Comparison of ENCODE assay signal across 21 cellular contexts in the genomic region with DNA sequence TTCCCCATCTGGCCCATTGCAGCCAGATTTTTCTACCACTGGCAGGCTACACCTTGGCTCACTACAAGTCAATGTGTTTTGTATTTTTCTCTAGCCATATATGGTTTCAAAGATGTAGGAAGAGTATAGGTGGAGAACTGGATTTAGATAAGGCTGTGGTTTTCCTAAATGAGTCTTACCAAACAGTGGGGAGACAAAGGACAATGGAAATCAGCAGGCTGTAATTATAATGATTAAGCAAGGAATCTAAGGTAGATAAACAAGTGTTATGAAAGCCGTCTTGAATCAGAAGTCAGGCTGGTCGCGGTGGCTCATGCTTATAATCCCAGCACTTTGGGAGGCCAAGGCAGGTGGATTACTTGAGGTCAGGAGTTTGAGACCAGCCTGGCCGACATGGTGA. TPM values are rescaled to one million over a fixed set of nuclear protein-coding genes. Genes with fewer than 3 reads are reported as not detected.
DNase-seq lines count a peak whose midpoint lies in the region; ATAC-seq and TF ChIP-seq lines count a peak whose summit lies in the region.
"Had no signal": no experiment of that assay in that cellular context is flagged by ENCODE, and none has a peak within 500 bp of the region (broad histone marks: within the 10 kb centered on the region; RNA-seq: fewer than 3 reads in every experiment).

No MANE protein-coding gene starts in this region.

- no TSS peak for BruUV-seq in PC-9 (replicated peaks; lab: Mats Ljungman, UMichigan)

- ATAC-seq in esophagus mucosa, result no peak
- no peak for ATAC-seq in HG02970 (IDR thresholded peaks at IDR 0.05; ENCODE audit: low FRiP score, unreplicated experiment)
- ATAC-seq: CD8-positive, alpha-beta T cell; K562 had no signal

- CTCF ChIA-PET in PC-9 (lab: Charles Lee), result no interaction called here

- intact Hi-C loops in PC-9 (cut with micrococcal nuclease; ENCODE audit: unreplicated experiment), result no loop called here

- H3K36me3 ChIP-seq in PC-9 (ENCODE audit: low read depth), result no peaks in the 10 kb centered on the region
- H3K36me3 ChIP-seq: BLaER1 treated with 17β-estradiol and CSF1 and Interleukin-3, amounts not matched to agents 10 nM and 100 nM; HAP-1 had no signal

- H3K4me1 ChIP-seq in PC-9 (replicated peaks; ENCODE audit: insufficient read depth), result peaks cover 41% of the 10 kb centered on the region
- H3K4me1 ChIP-seq: BLaER1 treated with 17β-estradiol and CSF1 and Interleukin-3, amounts not matched to agents 10 nM and 100 nM had no signal

- no peaks in the 10 kb centered on the region for H3K27me3 ChIP-seq in PC-9 (ENCODE audit: insufficient read depth, low read depth)

- no peak overlapping the region for H3K4me3 ChIP-seq in PC-9
- H3K4me3 ChIP-seq: BLaER1 treated with 17β-estradiol and CSF1 and Interleukin-3, amounts not matched to agents 10 nM and 100 nM; HAP-1; K562 had no signal

- DNase-seq in COR-L47 (lab: John Stamatoyannopoulos, UW) (peak; percentile 35), NCI-H146 (lab: John Stamatoyannopoulos, UW) (peak; percentile 45), PC-9 (peak in 1 of 2 experiments; percentile 98), endothelial cell (ENCODE audit: low spot score) (no peak), GOT3 (lab: John Stamatoyannopoulos, UW) (no peak)
- no peak for DNase-seq in stimulated activated CD4-positive, alpha-beta T cell treated with anti-CD3 and anti-CD28 coated beads, Interleukin-4, amount 100 ng/mL, for 4 hours
- DNase-seq: CD8-positive, alpha-beta T cell; DMS79; GDM1; IMR-90 had no signal

- no peaks in the 10 kb centered on the region for H3K9me3 ChIP-seq in PC-9 (ENCODE audit: insufficient read depth, low read depth)
- H3K9me3 ChIP-seq: BLaER1 treated with 17β-estradiol and CSF1 and Interleukin-3, amounts not matched to agents 10 nM and 100 nM; HAP-1 had no signal

- peaks cover 2% of the 10 kb centered on the region for H3K27me3 Mint-ChIP-seq in endothelial cell (ENCODE audit: unreplicated experiment)

- POLR2A ChIA-PET in PC-9 (lab: Charles Lee; ENCODE audit: unreplicated experiment), result no interaction called here

- H3K27ac Mint-ChIP-seq in endothelial cell (ENCODE audit: unreplicated experiment), result peak overlapping the region; percentile 82
- H3K27ac Mint-ChIP-seq: B cell; CD8-positive, alpha-beta T cell had no signal

- H3K4me2 ChIP-seq in PC-9, result peak overlapping the region; percentile 32; the same call in 1 of the 2 replicates
- H3K4me2 ChIP-seq: BLaER1 treated with 17β-estradiol and CSF1 and Interleukin-3, amounts not matched to agents 10 nM and 100 nM had no signal

- no peak for TF ChIP-seq CTCF in PC-9 (conservative IDR thresholded peaks at IDR 0.05)
- no peak for TF ChIP-seq CTCF in endothelial cell (IDR thresholded peaks at IDR 0.05; ENCODE audit: unreplicated experiment)

- H3K79me2 ChIP-seq in PC-9 (ENCODE audit: low read depth), result no peaks in the 10 kb centered on the region

- H2AFZ ChIP-seq in PC-9, result no peak overlapping the region

- H3K4me3 Mint-ChIP-seq in endothelial cell (ENCODE audit: unreplicated experiment), result no peak overlapping the region
- H3K4me3 Mint-ChIP-seq: B cell; CD8-positive, alpha-beta T cell had no signal

- peaks cover 36% of the 10 kb centered on the region for H3F3A ChIP-seq in PC-9 (ENCODE audit: insufficient read depth, low read depth)

- H3K4me1 Mint-ChIP-seq in endothelial cell (ENCODE audit: unreplicated experiment), result peaks cover 11% of the 10 kb centered on the region
- H3K4me1 Mint-ChIP-seq: B cell had no signal

- H3K9me2 ChIP-seq in PC-9 (ENCODE audit: insufficient read depth), result no peaks in the 10 kb centered on the region

- peak overlapping the region; percentile 53 for H3K27ac ChIP-seq in PC-9
- H3K27ac ChIP-seq: 22Rv1; BLaER1 treated with 17β-estradiol and CSF1 and Interleukin-3, amounts not matched to agents 10 nM and 100 nM; HL-60 had no signal

- no peaks in the 10 kb centered on the region for H3K9me3 Mint-ChIP-seq in endothelial cell (ENCODE audit: unreplicated experiment)
- H3K9me3 Mint-ChIP-seq: CD8-positive, alpha-beta T cell had no signal

- no peaks in the 10 kb centered on the region for H4K20me1 ChIP-seq in PC-9 (ENCODE audit: insufficient read depth)

- no peaks in the 10 kb centered on the region for H3K36me3 Mint-ChIP-seq in endothelial cell (ENCODE audit: low read depth, unreplicated experiment)
- H3K36me3 Mint-ChIP-seq: CD8-positive, alpha-beta T cell had no signal

RNA-seq across cellular contexts. Expression of gene IGFL1, which starts 11.2 kb away (rescaled TPM):
- total RNA-seq in PC-9 (2021), result 2.6 and 3.7 TPM in 2 replicates
- not detected for total RNA-seq in endothelial cell (ENCODE audit: unreplicated experiment)
- 20.2 TPM for total RNA-seq in esophagus mucosa
- total RNA-seq: A673; B cell; CD8-positive, alpha-beta T cell; Daoy; H4; IMR-90; K562 had no signal

RNA-seq across cellular contexts. Expression of gene HIF3A, which starts 56.1 kb away (rescaled TPM):
- total RNA-seq in PC-9 (2021) (0.25 TPM in 1 of 2 replicates, not detected in the other), endothelial cell (ENCODE audit: unreplicated experiment) (54.2 TPM), esophagus mucosa (4.0 TPM)
- total RNA-seq: B cell; CD8-positive, alpha-beta T cell; Daoy; H4; IMR-90 had no signal

Comparison
In these comparisons a context has a peak if more than half of its experiments do, and no peak if none do; other contexts are left out.
1. DNase-seq: peak in COR-L47 (single experiment) and NCI-H146 (single experiment); none in endothelial cell (single experiment), stimulated activated CD4-positive, alpha-beta T cell treated with anti-CD3 and anti-CD28 coated beads, Interleukin-4, amount 100 ng/mL, for 4 hours (0 of 2) and GOT3 (single experiment).
2. RNA of gene HIF3A, which starts 56.1 kb away (total RNA-seq): 54.2 TPM in endothelial cell (single experiment); 4.0 TPM in esophagus mucosa (single experiment) and 0.25 TPM in PC-9; every median in the first group is over 10 times any median in the second.